Comparison of ENCODE assay signal across 20 cellular contexts in genomic region chr2:112593761-112594160, GRCh38.
"Had no signal": no experiment of that assay in that cellular context is flagged by ENCODE, and none has a peak within 500 bp of the region (broad histone marks: within the 10 kb centered on the region; RNA-seq: fewer than 3 reads in every experiment).

No MANE protein-coding gene starts in this region.

- H3K27me3 ChIP-seq: esophagus muscularis mucosa, gastrocnemius medialis, heart right ventricle, neutrophil, pancreas had no signal

- H3K9me3 ChIP-seq: esophagus muscularis mucosa, gastrocnemius medialis, heart right ventricle, neutrophil, pancreas had no signal

- ATAC-seq: effector memory CD8-positive, alpha-beta T cell; gastrocnemius medialis; heart right ventricle; naive thymus-derived CD4-positive, alpha-beta T cell; pancreas; right cardiac atrium had no signal

- H3K27me3 Mint-ChIP-seq: dendritic cell treated with granulocyte-macrophage colony-stimulating factor and Interleukin-4, amounts not matched to agents 40 ng/mL and 50 ng/mL, for 4 days; effector memory CD8-positive, alpha-beta T cell; naive thymus-derived CD4-positive, alpha-beta T cell; progenitor cell of endocrine pancreas had no signal

- H3K27ac Mint-ChIP-seq: dendritic cell treated with granulocyte-macrophage colony-stimulating factor and Interleukin-4, amounts not matched to agents 40 ng/mL and 50 ng/mL, for 4 days; naive thymus-derived CD4-positive, alpha-beta T cell; nephron progenitor cell; progenitor cell of endocrine pancreas had no signal

- DNase-seq: effector memory CD8-positive, alpha-beta T cell; gastrocnemius medialis; heart right ventricle; hypothalamus; kidney glomerular epithelial cell; mammary epithelial cell; naive thymus-derived CD4-positive, alpha-beta T cell; nephron progenitor cell; pancreas; right cardiac atrium; small intestine; stimulated activated CD4-positive, alpha-beta T cell treated with anti-CD3 and anti-CD28 coated beads, Interleukin-12 subunit alpha, Interleukin-12 subunit beta, amount 100 ng/mL, for 4 hours; stimulated activated naive CD4-positive, alpha-beta T cell treated with Interleukin-2 at 50 U/mL for 16 hours; trophoblast cell had no signal

- H3K4me1 Mint-ChIP-seq: nephron progenitor cell had no signal

- FAIRE-seq: islet of Langerhans, pancreas, small intestine had no signal

- H3K27ac ChIP-seq: epithelial cell of prostate, esophagus muscularis mucosa, gastrocnemius medialis, heart right ventricle, neutrophil, pancreas had no signal

- H3K9me3 Mint-ChIP-seq: dendritic cell treated with granulocyte-macrophage colony-stimulating factor and Interleukin-4, amounts not matched to agents 40 ng/mL and 50 ng/mL, for 4 days; effector memory CD8-positive, alpha-beta T cell; nephron progenitor cell had no signal

- H3K4me3 ChIP-seq: esophagus muscularis mucosa, gastrocnemius medialis, heart right ventricle, pancreas had no signal

- H3K4me3 Mint-ChIP-seq: dendritic cell treated with granulocyte-macrophage colony-stimulating factor and Interleukin-4, amounts not matched to agents 40 ng/mL and 50 ng/mL, for 4 days; effector memory CD8-positive, alpha-beta T cell; naive thymus-derived CD4-positive, alpha-beta T cell; nephron progenitor cell had no signal

- H3K36me3 ChIP-seq: pancreas had no signal
